Comparison of ENCODE assay signal across 26 cellular contexts in genomic region chr6:113092795-113093194, GRCh38.
"Had no signal": no experiment of that assay in that cellular context is flagged by ENCODE, and none has a peak within 500 bp of the region (broad histone marks: within the 10 kb centered on the region; RNA-seq: fewer than 3 reads in every experiment).

No MANE protein-coding gene starts in this region.

- H3K4me2 ChIP-seq: KMS-11 had no signal

- H3K4me3 ChIP-seq: cardiac muscle cell, Peyer's patch had no signal

- DNase-seq: activated CD4-positive, alpha-beta T cell treated with anti-CD3 and anti-CD28 coated beads for 48 hours; activated CD4-positive, alpha-beta T cell treated with anti-CD3 and anti-CD28 coated beads, Interleukin-2, amount 50 U/mL, for 4 hours; activated CD4-positive, CD25-positive, alpha-beta regulatory T cell treated with anti-CD3 and anti-CD28 coated beads, Interleukin-2, amount 50 U/mL, for 72 hours; activated CD8-positive, alpha-beta memory T cell treated with anti-CD3 and anti-CD28 coated beads, Interleukin-2, amount 50 U/mL, for 48 hours; activated CD8-positive, alpha-beta T cell treated with anti-CD3 and anti-CD28 coated beads, Interleukin-2, amount 10 ng/mL, durations not matched to agents 7 days and 5 days; activated naive CD4-positive, alpha-beta T cell; activated T-cell treated with anti-CD3 and anti-CD28 coated beads, Interleukin-2, amount 50 U/mL, for 1 hour; MV-4-11; NCI-H1092 treated with DMSO at 0.1 percent for 48 hours; NCI-H1417 treated with DMSO at 0.1 percent for 48 hours; NCI-H1694; NCI-H2029; NCI-H2107; NCI-H2171 treated with DMSO at 0.1 percent for 48 hours; NCI-H226; NCI-H526 treated with DMSO at 0.1 percent for 48 hours; NCI-H82; NK-92 treated with Interleukin-12 subunit alpha and Interleukin-12 subunit beta, amount 100 ng/mL, for 24 hours; Peyer's patch; SHP77; T-helper 17 cell; T-helper 9 cell had no signal

- H3K27ac ChIP-seq: cardiac muscle cell, KMS-11, Peyer's patch, RWPE1 had no signal

- H3K9ac ChIP-seq: KMS-11 had no signal

- ATAC-seq: activated CD8-positive, alpha-beta T cell treated with anti-CD3 and anti-CD28 coated beads, Interleukin-2, amount 10 ng/mL, durations not matched to agents 7 days and 5 days; T-helper 17 cell; WTC11 had no signal

- H3K27me3 ChIP-seq: cardiac muscle cell, Peyer's patch had no signal

- H3K36me3 ChIP-seq: cardiac muscle cell, Peyer's patch had no signal

- H3K4me1 ChIP-seq: Peyer's patch had no signal

- H3K9me3 ChIP-seq: Peyer's patch had no signal
